In the genomic region with DNA sequence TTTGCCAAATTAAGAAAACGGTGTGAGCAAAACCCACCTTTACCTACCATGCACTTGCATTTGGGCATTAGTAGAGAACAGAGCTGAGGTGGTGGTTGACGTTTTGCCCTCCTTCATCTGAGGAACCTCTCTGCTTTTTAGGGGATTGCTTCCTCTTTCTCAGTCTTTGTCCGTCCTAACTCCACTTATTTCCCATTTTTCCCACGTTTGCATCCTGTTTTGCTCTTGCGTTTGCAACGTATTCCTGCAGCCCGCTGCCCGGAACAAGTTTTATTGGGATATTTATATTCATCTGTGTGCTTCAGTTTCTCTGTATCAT, we compare ENCODE assay signal across 8 cellular contexts. TPM values are rescaled to one million over a fixed set of nuclear protein-coding genes. Genes with fewer than 3 reads are reported as not detected.
A peak's percentile ranks its signal among the peaks of the same experiment; 100 is the strongest.
DNase-seq lines count a peak whose midpoint lies in the region; ATAC-seq, FAIRE-seq and TF ChIP-seq lines count a peak whose summit lies in the region.

No MANE protein-coding gene starts in this region.

- H3K36me3 Mint-ChIP-seq in activated naive CD8-positive, alpha-beta T cell treated with anti-CD3 and anti-CD28 coated beads, Interleukin-2, amount 50 U/mL, for 24 hours (ENCODE audit: low read depth): peaks cover 3% of the 10 kb centered on the region

- H3K4me3 ChIP-seq in ACC112 (ENCODE audit: low read depth, low read length) (peak overlapping the region; percentile 98), keratinocyte (ENCODE audit: control insufficient read depth in 2 of 3, extremely low read depth in 1 of 3, insufficient read depth in 2 of 3, low read depth in 1 of 3, low read length in 3 of 3) (peak overlapping the region; percentile 73 to 87 (median 79))

- no peak for FAIRE-seq in keratinocyte (lab: Jason Lieb, UNC)

- H3K36me3 ChIP-seq in ACC112 (ENCODE audit: insufficient read depth, low read length): no peaks in the 10 kb centered on the region
- H3K36me3 ChIP-seq in keratinocyte (ENCODE audit: control insufficient read depth in 2 of 2, extremely low read depth in 1 of 2, insufficient read depth in 2 of 2, low read length in 2 of 2): peaks cover 0 to 3% of the 10 kb centered on the region in 2 experiments

- in situ Hi-C loops in G401 (cut with HindIII; ENCODE audit: low sequenced_read_pairs): no loop called here

- H3K27me3 Mint-ChIP-seq in activated naive CD8-positive, alpha-beta T cell treated with anti-CD3 and anti-CD28 coated beads, Interleukin-2, amount 50 U/mL, for 24 hours: no peaks in the 10 kb centered on the region

- peak overlapping the region; percentile 98 for H3K27ac Mint-ChIP-seq in activated naive CD8-positive, alpha-beta T cell treated with anti-CD3 and anti-CD28 coated beads, Interleukin-2, amount 50 U/mL, for 24 hours

- peak overlapping the region; percentile 94 for H2AFZ ChIP-seq in ACC112 (ENCODE audit: low read length, unreplicated experiment)
- peak overlapping the region; percentile 95 for H2AFZ ChIP-seq in keratinocyte (ENCODE audit: control insufficient read depth, low read length)

- no peaks in the 10 kb centered on the region for H3K9me3 ChIP-seq in keratinocyte (ENCODE audit: control insufficient read depth, low read depth, low read length)

- H3K4me1 ChIP-seq in ACC112 (ENCODE audit: control insufficient read depth, insufficient read depth, low read length, unreplicated experiment) (peaks cover 10% of the 10 kb centered on the region), keratinocyte (ENCODE audit: control insufficient read depth, extremely low read depth, insufficient read depth, low read length) (peaks cover 5% of the 10 kb centered on the region)

- peaks cover 40% of the 10 kb centered on the region for H3K4me1 Mint-ChIP-seq in activated naive CD8-positive, alpha-beta T cell treated with anti-CD3 and anti-CD28 coated beads, Interleukin-2, amount 50 U/mL, for 24 hours

- H3K27ac ChIP-seq in ACC112 (ENCODE audit: low read depth, low read length) (peak overlapping the region; percentile 88), keratinocyte (ENCODE audit: control insufficient read depth, insufficient read depth, low read length) (peak overlapping the region; percentile 99), temporal lobe (ENCODE audit: low read depth, low read length) (peak overlapping the region; percentile 94)

- ATAC-seq in GM19397 (IDR thresholded peaks at IDR 0.05; ENCODE audit: unreplicated experiment) (peak; percentile 58), HG03442 (IDR thresholded peaks at IDR 0.05; ENCODE audit: unreplicated experiment) (peak; percentile 47)
- peak; percentile 34 for ATAC-seq in activated naive CD8-positive, alpha-beta T cell treated with anti-CD3 and anti-CD28 coated beads, Interleukin-2, amount 50 U/mL, for 24 hours

- no peaks in the 10 kb centered on the region for H3K9me3 Mint-ChIP-seq in activated naive CD8-positive, alpha-beta T cell treated with anti-CD3 and anti-CD28 coated beads, Interleukin-2, amount 50 U/mL, for 24 hours

- H3K27me3 ChIP-seq in ACC112 (ENCODE audit: insufficient read depth, low read length) (no peaks in the 10 kb centered on the region), keratinocyte (ENCODE audit: control insufficient read depth, extremely low read depth, insufficient read depth, low read length) (no peaks in the 10 kb centered on the region)

- H3K4me3 Mint-ChIP-seq in activated naive CD8-positive, alpha-beta T cell treated with anti-CD3 and anti-CD28 coated beads, Interleukin-2, amount 50 U/mL, for 24 hours: peak overlapping the region; percentile 99

- no peaks in the 10 kb centered on the region for H3K9me1 ChIP-seq in keratinocyte (ENCODE audit: control insufficient read depth, extremely low read depth, insufficient read depth, low read length)

- H4K20me1 ChIP-seq in keratinocyte (ENCODE audit: control insufficient read depth, extremely low read depth, insufficient read depth, low read length): no peaks in the 10 kb centered on the region

- peak overlapping the region; percentile 100 for H3K9ac ChIP-seq in keratinocyte (ENCODE audit: control insufficient read depth, extremely low read depth, insufficient read depth, low read length)

- peak overlapping the region; percentile 84 for H3K4me2 ChIP-seq in keratinocyte (ENCODE audit: control insufficient read depth, extremely low read depth, insufficient read depth, low read depth, low read length)

- no peak for TF ChIP-seq CTCF in keratinocyte (optimal IDR thresholded peaks at IDR 0.05 in 1 of 3, IDR thresholded peaks at IDR 0.05 in 1 of 3, conservative IDR thresholded peaks at IDR 0.05 in 1 of 3; ENCODE audit: extremely low read depth in 1 of 3, insufficient read depth in 2 of 3, low read length in 3 of 3)

- dilution Hi-C loops in keratinocyte (cut with MboI; ENCODE audit: extremely low pct_ligation_motif_present, low sequenced_read_pairs): no loop called here

- H3K79me2 ChIP-seq in ACC112 (ENCODE audit: control insufficient read depth, insufficient read depth, low read length, unreplicated experiment) (peaks cover 47% of the 10 kb centered on the region), keratinocyte (ENCODE audit: control insufficient read depth, insufficient read depth, low read length) (peaks cover 52% of the 10 kb centered on the region)

- no peak for DNase-seq in activated naive CD8-positive, alpha-beta T cell treated with anti-CD3 and anti-CD28 coated beads, Interleukin-2, amount 50 U/mL, for 24 hours
- DNase-seq in keratinocyte (ENCODE audit: low read depth, low spot score) (no peak), amniotic stem cell (lab: John Stamatoyannopoulos, UW) (no peak), G401 (ENCODE audit: low spot score) (no peak)

RNA-seq across cellular contexts. Expression of gene SERINC1, which starts 0.4 kb away (rescaled TPM):
- polyA plus RNA-seq in keratinocyte: 69.1 to 116 TPM (median 85.3 TPM) in 3 replicates
- polyA plus RNA-seq in keratinocyte (2011; ENCODE audit: low read depth): 68.9 TPM
- polyA plus RNA-seq in keratinocyte (2011; cell fraction: cytosol; rRNA removed): 23.7 and 46.2 TPM in 2 replicates
- 105 and 159 TPM in 2 replicates for polyA plus RNA-seq in keratinocyte (2011; cell fraction: nucleus; rRNA removed)
- polyA plus RNA-seq in keratinocyte (2012; ENCODE audit: low replicate concordance): 69.0 and 85.6 TPM in 2 replicates
- 20.5 to 117 TPM (median 81.8 TPM) in 3 replicates for polyA minus RNA-seq in keratinocyte
- 55.8 TPM for polyA minus RNA-seq in keratinocyte (2011; cell fraction: cytosol; rRNA and poly(A)+ RNA removed)
- 142 and 234 TPM in 2 replicates for polyA minus RNA-seq in keratinocyte (2011; cell fraction: nucleus; rRNA and poly(A)+ RNA removed)
- 588 TPM for total RNA-seq in temporal lobe
- total RNA-seq in G401 (2014; rRNA removed; shearing (Covaris generic)): 42.3 and 64.5 TPM in 2 replicates
